In genomic region chr19:2476451-2477140, GRCh38 we compare ENCODE assay signal across 8 cellular contexts. TPM values are rescaled to one million over a fixed set of nuclear protein-coding genes. Genes with fewer than 3 reads are reported as not detected.
A peak's percentile ranks its signal among the peaks of the same experiment; 100 is the strongest.
DNase-seq lines count a peak whose midpoint lies in the region; ATAC-seq lines count a peak whose summit lies in the region.

No MANE protein-coding gene starts in this region.

- H3K9me3 ChIP-seq in SK-N-MC (ENCODE audit: low read depth, low read length): no peaks in the 10 kb centered on the region
- H3K9me3 ChIP-seq in adipocyte (ENCODE audit: control insufficient read depth, low read length): no peaks in the 10 kb centered on the region
- no peaks in the 10 kb centered on the region for H3K9me3 ChIP-seq in skeletal muscle satellite cell (replicated peaks; ENCODE audit: low read length)

- H3K4me3 ChIP-seq in SK-N-MC (peak overlapping the region; percentile 96), adipocyte (ENCODE audit: low read length) (peak overlapping the region; percentile 95), skeletal muscle satellite cell (ENCODE audit: low read length) (peak overlapping the region; percentile 99)

- peak overlapping the region; percentile 89 for H3K4me2 ChIP-seq in skeletal muscle satellite cell (ENCODE audit: low read length)

- H3K36me3 ChIP-seq in SK-N-MC (ENCODE audit: insufficient read depth, low read length) (no peaks in the 10 kb centered on the region), adipocyte (ENCODE audit: control insufficient read depth, insufficient read depth, low read length, severe bottlenecking) (peaks cover 17% of the 10 kb centered on the region), skeletal muscle satellite cell (ENCODE audit: insufficient read depth, low read length) (peaks cover 20% of the 10 kb centered on the region)

- in situ Hi-C loops in G401 (cut with HindIII; ENCODE audit: low sequenced_read_pairs): no loop called here

- H3K4me1 ChIP-seq in adipocyte (ENCODE audit: control insufficient read depth, insufficient read depth, low read length) (peaks cover 3% of the 10 kb centered on the region), skeletal muscle satellite cell (ENCODE audit: control insufficient read depth, insufficient read depth, low read length) (peaks cover 4% of the 10 kb centered on the region)

- H3K27me3 ChIP-seq in adipocyte (replicated peaks; ENCODE audit: control insufficient read depth, insufficient read depth, low read length) (no peaks in the 10 kb centered on the region), skeletal muscle satellite cell (ENCODE audit: control insufficient read depth, insufficient read depth, low read length) (no peaks in the 10 kb centered on the region)

- peak; percentile 9 for ATAC-seq in HG02852 (IDR thresholded peaks at IDR 0.05; ENCODE audit: unreplicated experiment)

- no peak overlapping the region for H3K27ac ChIP-seq in SK-N-MC

- DNase-seq in G401 (ENCODE audit: low spot score): peak; percentile 56
- no peak for DNase-seq in SK-N-MC (ENCODE audit: low read depth, low spot score)
- DNase-seq in adipocyte (ENCODE audit: low read depth): peak; percentile 70
- DNase-seq in hepatic stellate cell (ENCODE audit: low spot score): peak; percentile 66
- DNase-seq in germinal center (ENCODE audit: low spot score): no peak
- no peak for DNase-seq in NCI-H1436 treated with DMSO at 0.1 percent for 48 hours (lab: John Stamatoyannopoulos, UW)

- H3K9ac ChIP-seq in SK-N-MC (ENCODE audit: insufficient read length) (peak overlapping the region; percentile 70), adipocyte (ENCODE audit: low read length) (peak overlapping the region; percentile 96), skeletal muscle satellite cell (ENCODE audit: low read depth, low read length) (peak overlapping the region; percentile 97)

RNA-seq across cellular contexts. Expression of gene GADD45B, which starts 0.7 kb away (rescaled TPM):
- total RNA-seq in G401 (2014; rRNA removed; shearing (Covaris generic)): 39.5 and 44.2 TPM in 2 replicates
- 47.4 and 61.6 TPM in 2 replicates for total RNA-seq in skeletal muscle satellite cell (2012; rRNA removed)

RNA-seq across cellular contexts. Expression of gene LMNB2, which starts 19.8 kb away (rescaled TPM):
- 216 and 321 TPM in 2 replicates for total RNA-seq in G401 (2014; rRNA removed; shearing (Covaris generic))
- 81.4 and 91.5 TPM in 2 replicates for total RNA-seq in skeletal muscle satellite cell (2012; rRNA removed)

RNA-seq across cellular contexts. Expression of gene TIMM13, which starts 49.2 kb away (rescaled TPM):
- total RNA-seq in G401 (2014; rRNA removed; shearing (Covaris generic)): 79.4 and 104 TPM in 2 replicates
- 52.0 and 53.0 TPM in 2 replicates for total RNA-seq in skeletal muscle satellite cell (2012; rRNA removed)

Comparison
In these comparisons a context has a peak if more than half of its experiments do, and no peak if none do; other contexts are left out.
1. DNase-seq: peak in G401 (single experiment), adipocyte (single experiment) and hepatic stellate cell (single experiment); none in SK-N-MC (single experiment), germinal center (single experiment) and NCI-H1436 treated with DMSO at 0.1 percent for 48 hours (single experiment).
2. Peak in every context shown above with its lines, with median percentiles within 50 percentile points of each other: H3K4me3 ChIP-seq and H3K9ac ChIP-seq.